Comparison of ENCODE assay signal across 14 cellular contexts in the genomic region with DNA sequence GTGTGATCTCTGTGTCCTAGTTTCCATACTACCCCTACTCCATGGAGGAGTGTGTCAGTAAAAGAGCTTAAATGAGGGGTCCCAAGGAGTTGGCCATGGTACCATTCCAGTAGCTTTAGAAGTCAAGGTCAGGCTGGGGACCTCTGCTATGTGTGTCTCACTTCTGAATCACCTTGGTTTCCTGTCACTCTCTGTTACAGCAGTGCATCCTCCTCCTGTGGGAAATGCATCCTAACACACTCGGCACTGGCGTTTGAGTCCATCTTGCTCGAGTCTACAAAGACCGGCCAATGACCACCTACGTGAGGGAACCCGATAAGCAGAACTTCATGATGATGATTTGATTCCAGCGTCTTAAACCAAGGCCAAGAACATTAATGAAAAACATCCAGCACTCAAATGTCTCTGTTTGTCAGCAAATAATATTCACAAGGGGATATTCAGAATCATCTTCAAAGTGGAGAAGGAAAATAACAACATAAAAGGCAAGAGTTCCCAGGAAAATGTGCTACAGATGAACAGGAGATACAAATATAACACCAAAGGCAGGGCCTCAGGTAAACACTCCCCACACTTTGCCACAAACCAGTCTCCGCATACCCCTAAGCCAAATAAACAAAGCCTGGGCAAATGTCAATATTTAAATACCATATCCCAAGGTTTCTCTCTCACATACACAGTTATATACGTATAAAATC. TPM values are rescaled to one million over a fixed set of nuclear protein-coding genes. Genes with fewer than 3 reads are reported as not detected.
A peak's percentile ranks its signal among the peaks of the same experiment; 100 is the strongest.
DNase-seq lines count a peak whose midpoint lies in the region; ATAC-seq and TF ChIP-seq lines count a peak whose summit lies in the region.
"Had no signal": no experiment of that assay in that cellular context is flagged by ENCODE, and none has a peak within 500 bp of the region (broad histone marks: within the 10 kb centered on the region; RNA-seq: fewer than 3 reads in every experiment).

No MANE protein-coding gene starts in this region.

- no peak overlapping the region for H3K4me3 ChIP-seq in endodermal cell (ENCODE audit: low read length)
- no peak overlapping the region for H3K4me3 ChIP-seq in muscle layer of duodenum (ENCODE audit: low read depth in 1 of 2, low read length in 2 of 2)

- DNase-seq in Right ventricle myocardium superior (no peak), left ventricle myocardium superior (no peak), endodermal cell (no peak), NOMO-1 treated with DMSO at 0.1 percent for 48 hours (lab: John Stamatoyannopoulos, UW; ENCODE audit: unreplicated experiment) (no peak)
- DNase-seq in stimulated activated CD4-positive, alpha-beta T cell treated with anti-CD3 and anti-CD28 coated beads, Interleukin-4, amount 100 ng/mL, for 1 hour, result no peak
- DNase-seq in stimulated activated CD4-positive, alpha-beta T cell treated with anti-CD3 and anti-CD28 coated beads, Interleukin-2, amount 100 ng/mL, for 24 hours, result no peak
- DNase-seq: activated CD4-positive, alpha-beta T cell treated with anti-CD3 and anti-CD28 coated beads, Interleukin-2, amount 10 ng/mL, durations not matched to agents 7 days and 5 days; NCI-H345; nucleus accumbens; stimulated activated CD4-positive, alpha-beta T cell treated with anti-CD3 and anti-CD28 coated beads, Interleukin-4, amount 100 ng/mL, for 4 hours had no signal

- H3K4me3 Mint-ChIP-seq in endodermal cell, result no peak overlapping the region
- H3K4me3 Mint-ChIP-seq: activated CD4-positive, alpha-beta T cell treated with anti-CD3 and anti-CD28 coated beads, Interleukin-2, amount 10 ng/mL, durations not matched to agents 7 days and 5 days; activated naive CD4-positive, alpha-beta T cell treated with anti-CD3 and anti-CD28 coated beads, Interleukin-2, amount 50 U/mL, for 24 hours had no signal

- H3K4me1 ChIP-seq in endodermal cell (ENCODE audit: control insufficient read depth, insufficient read depth, low read length), result peaks cover 16% of the 10 kb centered on the region
- H3K4me1 ChIP-seq in muscle layer of duodenum (ENCODE audit: control insufficient read depth in 1 of 2, insufficient read depth in 2 of 2, low read length in 2 of 2), result peaks cover 39 to 61% of the 10 kb centered on the region in 2 donors

- WGBS in endodermal cell (ENCODE audit: insufficient coverage in 1 of 2, insufficient read length in 1 of 2), 2 experiments, result 96 to 97% methylated on average over 7 to 9 of the region's 9 CpGs

- no peaks in the 10 kb centered on the region for H3K27me3 Mint-ChIP-seq in endodermal cell (ENCODE audit: insufficient read depth)
- H3K27me3 Mint-ChIP-seq: activated CD4-positive, alpha-beta T cell treated with anti-CD3 and anti-CD28 coated beads, Interleukin-2, amount 10 ng/mL, durations not matched to agents 7 days and 5 days; activated naive CD4-positive, alpha-beta T cell treated with anti-CD3 and anti-CD28 coated beads, Interleukin-2, amount 50 U/mL, for 24 hours had no signal

- H3K27me3 ChIP-seq in endodermal cell (ENCODE audit: control insufficient read depth, insufficient read depth, low read length, poor library complexity, severe bottlenecking), result no peaks in the 10 kb centered on the region
- H3K27me3 ChIP-seq in muscle layer of duodenum (ENCODE audit: low read depth, low read length), result no peaks in the 10 kb centered on the region

- H3K9me3 Mint-ChIP-seq in endodermal cell, result no peaks in the 10 kb centered on the region
- H3K9me3 Mint-ChIP-seq: activated CD4-positive, alpha-beta T cell treated with anti-CD3 and anti-CD28 coated beads, Interleukin-2, amount 10 ng/mL, durations not matched to agents 7 days and 5 days; activated naive CD4-positive, alpha-beta T cell treated with anti-CD3 and anti-CD28 coated beads, Interleukin-2, amount 50 U/mL, for 24 hours had no signal

- H3K4me1 Mint-ChIP-seq in endodermal cell, result peaks cover 53% of the 10 kb centered on the region

- intact Hi-C loops in Right ventricle myocardium superior (cut with DNase I) (no loop called here), left ventricle myocardium superior (cut with micrococcal nuclease) (no loop called here)

- no peaks in the 10 kb centered on the region for H3K36me3 Mint-ChIP-seq in endodermal cell (ENCODE audit: low read depth)

- H3K9me3 ChIP-seq in endodermal cell (ENCODE audit: control insufficient read depth, low read length), result no peaks in the 10 kb centered on the region
- no peaks in the 10 kb centered on the region for H3K9me3 ChIP-seq in muscle layer of duodenum (ENCODE audit: control insufficient read depth in 1 of 2, low read length in 2 of 2)

- peak overlapping the region; percentile 73 for H3K27ac Mint-ChIP-seq in endodermal cell
- H3K27ac Mint-ChIP-seq: activated CD4-positive, alpha-beta T cell treated with anti-CD3 and anti-CD28 coated beads, Interleukin-2, amount 10 ng/mL, durations not matched to agents 7 days and 5 days; activated naive CD4-positive, alpha-beta T cell treated with anti-CD3 and anti-CD28 coated beads, Interleukin-2, amount 50 U/mL, for 24 hours had no signal

- no peak for TF ChIP-seq CTCF in endodermal cell (conservative IDR thresholded peaks at IDR 0.05)

- ATAC-seq in Right ventricle myocardium superior (ENCODE audit: poor library complexity), result peak; percentile 14
- no peak for ATAC-seq in left ventricle myocardium superior
- ATAC-seq in GM18498 (IDR thresholded peaks at IDR 0.05; ENCODE audit: unreplicated experiment), result no peak

- H3K9ac ChIP-seq in endodermal cell (ENCODE audit: extremely low read depth, low read length, poor library complexity, severe bottlenecking), result no peak overlapping the region
- H3K9ac ChIP-seq: KMS-11 had no signal

- H3K36me3 ChIP-seq in endodermal cell (ENCODE audit: control insufficient read depth, insufficient read depth, low read length) (no peaks in the 10 kb centered on the region), muscle layer of duodenum (ENCODE audit: control insufficient read depth in 1 of 2, insufficient read depth in 2 of 2, low read length in 2 of 2) (no peaks in the 10 kb centered on the region)

- H3K27ac ChIP-seq in endodermal cell (ENCODE audit: low read depth, low read length) (no peak overlapping the region), muscle layer of duodenum (ENCODE audit: low read length) (peak overlapping the region; percentile 26)
- H3K27ac ChIP-seq: KMS-11 had no signal

RNA-seq across cellular contexts. Expression of a gene that starts 32.4 kb away (rescaled TPM):
- total RNA-seq in Right ventricle myocardium superior, result 11.0 TPM
- 10.4 TPM for total RNA-seq in left ventricle myocardium superior
- total RNA-seq in endodermal cell, result 10 to 100 TPM; 16.9 to 20.5 TPM
- polyA plus RNA-seq in endodermal cell (2013, experiment 1 of 2), result 13.4 TPM
- 13.2 TPM for polyA plus RNA-seq in endodermal cell (2013, experiment 2 of 2)
